Comparison of ENCODE assay signal across 8 cellular contexts in the genomic region with DNA sequence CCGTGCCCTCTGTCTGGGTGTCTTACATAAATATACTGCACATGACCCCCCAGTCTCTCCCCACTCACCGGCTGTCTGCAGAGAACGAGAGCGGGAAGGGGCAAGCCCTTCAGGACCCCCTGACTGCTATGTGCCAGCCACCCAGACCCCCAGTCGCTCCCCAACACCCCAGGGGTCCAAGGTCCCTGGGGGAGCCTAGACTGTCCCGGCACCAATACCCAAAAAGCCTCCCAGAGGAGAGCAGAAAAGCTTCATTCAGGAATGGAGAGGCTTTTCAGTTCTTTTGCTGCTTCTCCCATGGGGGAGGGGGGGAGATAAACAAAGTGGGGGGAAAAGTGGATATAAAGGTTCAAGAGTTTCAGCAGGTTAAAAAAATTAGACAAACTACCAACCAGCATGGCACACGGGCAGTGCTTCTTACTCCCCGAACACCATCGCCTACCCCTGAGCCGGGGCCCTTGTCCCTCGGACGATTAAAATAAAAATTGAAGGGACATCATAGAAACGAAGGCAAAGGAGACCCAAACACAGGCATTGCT. TPM values are rescaled to one million over a fixed set of nuclear protein-coding genes. Genes with fewer than 3 reads are reported as not detected.
A peak's percentile ranks its signal among the peaks of the same experiment; 100 is the strongest.
DNase-seq lines count a peak whose midpoint lies in the region; ATAC-seq, FAIRE-seq and TF ChIP-seq lines count a peak whose summit lies in the region.

No MANE protein-coding gene starts in this region.

- ATAC-seq in heart right ventricle (peak in 1 of 8 donors; percentile 2), gastroesophageal sphincter (no peak), HG02623 (IDR thresholded peaks at IDR 0.05; ENCODE audit: unreplicated experiment) (no peak)

- H3K27me3 Mint-ChIP-seq in activated CD4-positive, alpha-beta memory T cell treated with anti-CD3 and anti-CD28 coated beads for 36 hours = no peaks in the 10 kb centered on the region

- DNase-seq in heart right ventricle = no peak
- DNase-seq in cardiac septum (ENCODE audit: low spot score) = no peak
- peak; percentile 20 for DNase-seq in activated CD4-positive, alpha-beta memory T cell treated with anti-CD3 and anti-CD28 coated beads for 36 hours
- DNase-seq in small intestine = peak; percentile 23
- no peak for DNase-seq in Ammon's horn (ENCODE audit: low spot score)
- no peak for DNase-seq in OCI-M1 (lab: John Stamatoyannopoulos, UW)

- no peak for FAIRE-seq in small intestine (lab: Jason Lieb, UNC)

- H3K4me3 ChIP-seq in heart right ventricle (peak overlapping the region; percentile 75 to 96 (median 88)), gastroesophageal sphincter (peak overlapping the region; percentile 59 to 79), small intestine (ENCODE audit: low read depth in 1 of 2, low read length in 2 of 2) (peak overlapping the region; percentile 61 to 74)

- H3K9me3 ChIP-seq in heart right ventricle (no peaks in the 10 kb centered on the region), gastroesophageal sphincter (no peaks in the 10 kb centered on the region), small intestine (ENCODE audit: control insufficient read depth, low read depth) (no peaks in the 10 kb centered on the region)

- intact Hi-C loops in heart right ventricle (cut with DNase I) = loop anchor here in 5 of 10 donors (2.0 to 10.0 kb wide), 4 partner anchors 43 to 111 kb away; partner anchors contain the start of genes TMEM184B (in 3 of the 5) and MAFF (in 2 of the 5)
- intact Hi-C loops in cardiac septum (cut with DNase I) = loop anchor here (2.0 kb wide), 1 partner anchor 43 kb away; the partner anchor contains the start of gene TMEM184B
- intact Hi-C loops in activated CD4-positive, alpha-beta memory T cell treated with anti-CD3 and anti-CD28 coated beads for 36 hours (cut with micrococcal nuclease) = loop anchor here (1.0 to 5.0 kb wide), 4 partner anchors 10 to 114 kb away; partner anchors contain the start of genes MAFF and TMEM184B

- CTCF ChIA-PET in activated CD4-positive, alpha-beta memory T cell treated with anti-CD3 and anti-CD28 coated beads for 36 hours (lab: Charles Lee) = interaction anchor here (0.7 to 1.2 kb wide), 3 partner anchors 10 to 264 kb away, joined by 3 to 5 read pairs (median 3); no protein-coding TSS in a partner anchor

- 1 to 4% methylated on average over 13 of the region's 13 CpGs for WGBS in heart right ventricle, 2 donors
- WGBS in gastroesophageal sphincter (ENCODE audit: low coverage in 1 of 2), 2 donors = 0% methylated on average over 4 to 8 of the region's 13 CpGs
- 7 to 8% (median 7%) methylated on average over 13 of the region's 13 CpGs for WGBS in small intestine, 3 donors

- H3K36me3 ChIP-seq in heart right ventricle (peaks cover 0 to 30% (median 4%) of the 10 kb centered on the region in 9 donors), gastroesophageal sphincter (peaks cover 0 to 9% of the 10 kb centered on the region in 2 donors), small intestine (ENCODE audit: control insufficient read depth in 2 of 2, insufficient read depth in 2 of 2, low read length in 2 of 2) (no peaks in the 10 kb centered on the region)

- peaks cover 57% of the 10 kb centered on the region for H3K4me1 Mint-ChIP-seq in activated CD4-positive, alpha-beta memory T cell treated with anti-CD3 and anti-CD28 coated beads for 36 hours (ENCODE audit: low read depth)

- peak overlapping the region; percentile 81 for H3K27ac Mint-ChIP-seq in activated CD4-positive, alpha-beta memory T cell treated with anti-CD3 and anti-CD28 coated beads for 36 hours

- H3K9me3 Mint-ChIP-seq in activated CD4-positive, alpha-beta memory T cell treated with anti-CD3 and anti-CD28 coated beads for 36 hours = no peaks in the 10 kb centered on the region

- POLR2A ChIA-PET in activated CD4-positive, alpha-beta memory T cell treated with anti-CD3 and anti-CD28 coated beads for 36 hours (lab: Charles Lee) = interaction anchor here (0.7 to 3.2 kb wide), 2 partner anchors 10 to 134 kb away, joined by 3 to 17 read pairs; no protein-coding TSS in a partner anchor

- H3K4me3 Mint-ChIP-seq in activated CD4-positive, alpha-beta memory T cell treated with anti-CD3 and anti-CD28 coated beads for 36 hours = peak overlapping the region; percentile 85

- H3K36me3 Mint-ChIP-seq in activated CD4-positive, alpha-beta memory T cell treated with anti-CD3 and anti-CD28 coated beads for 36 hours = peaks cover 8% of the 10 kb centered on the region

- no peak for TF ChIP-seq POLR2A in gastroesophageal sphincter (IDR thresholded peaks at IDR 0.05)

- H3K27ac ChIP-seq in heart right ventricle (peak overlapping the region; percentile 96 to 100 (median 99)), gastroesophageal sphincter (peak overlapping the region; percentile 95 to 100 (median 98)), small intestine (ENCODE audit: low read depth in 1 of 2, low read length in 1 of 2) (peak overlapping the region; percentile 91 to 92)

- H3K4me1 ChIP-seq in heart right ventricle = peaks cover 37 to 71% (median 63%) of the 10 kb centered on the region in 9 donors
- H3K4me1 ChIP-seq in gastroesophageal sphincter = peaks cover 0 to 68% (median 41%) of the 10 kb centered on the region in 3 donors
- H3K4me1 ChIP-seq in small intestine (ENCODE audit: control insufficient read depth in 2 of 2, insufficient read depth in 1 of 2, low read depth in 1 of 2, low read length in 1 of 2) = peaks cover 0 to 4% of the 10 kb centered on the region in 2 donors

- H3K27me3 ChIP-seq in heart right ventricle (no peaks in the 10 kb centered on the region), gastroesophageal sphincter (no peaks in the 10 kb centered on the region), small intestine (ENCODE audit: control insufficient read depth in 2 of 2, insufficient read depth in 2 of 2, low read length in 2 of 2) (no peaks in the 10 kb centered on the region)

- no peak for TF ChIP-seq CTCF in heart right ventricle (IDR thresholded peaks at IDR 0.05)
- no peak for TF ChIP-seq CTCF in gastroesophageal sphincter (IDR thresholded peaks at IDR 0.05)

- no peak for TF ChIP-seq EP300 in gastroesophageal sphincter (IDR thresholded peaks at IDR 0.05)

RNA-seq across cellular contexts. Expression of gene CSNK1E, which starts 1.4 kb away (rescaled TPM):
- 10 to 100 TPM; 64.1 to 88.1 (median 78.6) TPM for total RNA-seq in heart right ventricle
- 10 to 100 TPM; 81.6 to 83.4 TPM for polyA plus RNA-seq in heart right ventricle
- 95.7 TPM for total RNA-seq in cardiac septum
- 100 to 1,000 TPM; 104 to 105 TPM for total RNA-seq in activated CD4-positive, alpha-beta memory T cell treated with anti-CD3 and anti-CD28 coated beads for 36 hours
- total RNA-seq in gastroesophageal sphincter = 10 to 100 TPM; 70.3 to 90.3 (median 80.0) TPM
- 10 to 100 TPM; 19.0 to 71.8 (median 21.6) TPM for polyA plus RNA-seq in small intestine

RNA-seq across cellular contexts. Expression of gene TMEM184B, which starts 43.1 kb away (rescaled TPM):
- total RNA-seq in heart right ventricle (10 to 100 TPM; 36.2 to 51.6 (median 46.1) TPM), cardiac septum (58.1 TPM), gastroesophageal sphincter (100 to 1,000 TPM in 1 of 4 donors, 10 to 100 TPM in 3; 52.0 to 108 (median 64.9) TPM)
- polyA plus RNA-seq in heart right ventricle (10 to 100 TPM; 20.8 to 29.7 TPM), small intestine (10 to 100 TPM in 1 of 3 donors, 1 to 10 TPM in 2; 7.3 to 31.9 (median 8.7) TPM)
- 10 to 100 TPM; 24.4 to 26.6 TPM for total RNA-seq in activated CD4-positive, alpha-beta memory T cell treated with anti-CD3 and anti-CD28 coated beads for 36 hours

Comparison
In these comparisons a context has a peak if more than half of its experiments do, and no peak if none do; other contexts are left out.
1. DNase-seq: peak in activated CD4-positive, alpha-beta memory T cell treated with anti-CD3 and anti-CD28 coated beads for 36 hours (single experiment) and small intestine (single experiment); none in heart right ventricle (0 of 2), cardiac septum (single experiment), Ammon's horn (single experiment) and OCI-M1 (single experiment).
2. Peak in every context shown above with its lines, with median percentiles within 50 percentile points of each other: H3K27ac ChIP-seq and H3K4me3 ChIP-seq.